In genomic region chr9:33415152-33416038, GRCh38 we compare ENCODE assay signal across 9 cellular contexts. TPM values are rescaled to one million over a fixed set of nuclear protein-coding genes. Genes with fewer than 3 reads are reported as not detected.
A peak's percentile ranks its signal among the peaks of the same experiment; 100 is the strongest.
DNase-seq lines count a peak whose midpoint lies in the region; ATAC-seq, FAIRE-seq and TF ChIP-seq lines count a peak whose summit lies in the region.
"Had no signal": no experiment of that assay in that cellular context is flagged by ENCODE, and none has a peak within 500 bp of the region (broad histone marks: within the 10 kb centered on the region; RNA-seq: fewer than 3 reads in every experiment).

No MANE protein-coding gene starts in this region.

- H3K4me1 ChIP-seq in CD4-positive, CD25-positive, alpha-beta regulatory T cell (ENCODE audit: control insufficient read depth, insufficient read depth, low read length, poor library complexity, severe bottlenecking), result peaks cover 45% of the 10 kb centered on the region
- peaks cover 59% of the 10 kb centered on the region for H3K4me1 ChIP-seq in HepG2 (ENCODE audit: insufficient read depth, low read length)

- TF ChIP-seq CTCF in choroid plexus epithelial cell (conservative IDR thresholded peaks at IDR 0.05; ENCODE audit: low read depth, low read length), result peak; percentile 84
- peak; percentile 96 for TF ChIP-seq CTCF in HepG2 (CRISPR knock-in tag; IDR thresholded peaks at IDR 0.05)

- peak overlapping the region; percentile 32 for H3K4me3 ChIP-seq in CD4-positive, CD25-positive, alpha-beta regulatory T cell (ENCODE audit: low read depth, low read length)
- H3K4me3 ChIP-seq in choroid plexus epithelial cell (ENCODE audit: low read depth, low read length) (no peak overlapping the region), HepG2 (replicated peaks in 1 of 3; ENCODE audit: insufficient read depth in 1 of 3, low read depth in 2 of 3, low read length in 3 of 3) (peak overlapping the region in 1 of 3 experiments; percentile 42; a peak in 1 of 6 replicates)

- peak; percentile 82 to 89 for ATAC-seq in CD4-positive, CD25-positive, alpha-beta regulatory T cell (ENCODE audit: low read depth in 2 of 2)
- ATAC-seq in GM21360 (IDR thresholded peaks at IDR 0.05; ENCODE audit: unreplicated experiment), result peak; percentile 69
- peak; percentile 95 for ATAC-seq in HepG2
- no peak for ATAC-seq in HG02884 (IDR thresholded peaks at IDR 0.05; ENCODE audit: unreplicated experiment)

- TF ChIP-seq EP300 in HepG2 (IDR thresholded peaks at IDR 0.05; ENCODE audit: low read depth in 2 of 2, low read length in 2 of 2) (peak; percentile 84 to 98; a peak in 3 of 4 replicates), HepG2 (CRISPR knock-in tag; IDR thresholded peaks at IDR 0.05; ENCODE audit: borderline replicate concordance) (peak; percentile 98)

- peak; percentile 99 for FAIRE-seq in HepG2 (lab: Jason Lieb, UNC)

- H2AFZ ChIP-seq in HepG2 (ENCODE audit: low read length), result no peak overlapping the region

- no peaks in the 10 kb centered on the region for H4K20me1 ChIP-seq in HepG2 (ENCODE audit: insufficient read depth, low read length)

- no peaks in the 10 kb centered on the region for H3K27me3 Mint-ChIP-seq in CD4-positive, CD25-positive, alpha-beta regulatory T cell

- no peaks in the 10 kb centered on the region for H3K79me2 ChIP-seq in HepG2 (ENCODE audit: insufficient read depth, low read length)

- WGBS in HepG2 (ENCODE audit: low lambda C conversion rate), result 0% methylated on average over 9 of the region's 17 CpGs

- peak; percentile 75 to 98 (median 88) for DNase-seq in CD4-positive, CD25-positive, alpha-beta regulatory T cell
- DNase-seq in NCI-H146 treated with DMSO at 0.1 percent for 48 hours (lab: John Stamatoyannopoulos, UW; ENCODE audit: unreplicated experiment) (peak; percentile 88), choroid plexus epithelial cell (ENCODE audit: low read depth) (peak; percentile 54), HepG2 (ENCODE audit: low spot score) (peak; percentile 99)
- DNase-seq in activated CD4-positive, alpha-beta T cell treated with anti-CD3 and anti-CD28 coated beads for 24 hours (ENCODE audit: low read depth in 2 of 2), result peak; percentile 78 to 93
- peak; percentile 52 for DNase-seq in stimulated activated CD8-positive, alpha-beta memory T cell treated with anti-CD3 and anti-CD28 coated beads, Interleukin-12 subunit alpha, Interleukin-12 subunit beta, amount 100 ng/mL, for 4 hours (ENCODE audit: low read depth)

- peak; percentile 84 for TF ChIP-seq RAD21 in HepG2 (CRISPR knock-in tag; IDR thresholded peaks at IDR 0.05)

- peak overlapping the region; percentile 90 to 96 (median 92) for H3K27ac Mint-ChIP-seq in CD4-positive, CD25-positive, alpha-beta regulatory T cell

- H3K9me3 Mint-ChIP-seq in CD4-positive, CD25-positive, alpha-beta regulatory T cell, result no peaks in the 10 kb centered on the region
- H3K9me3 Mint-ChIP-seq: IgD-negative memory B cell had no signal

- intact Hi-C loops in HepG2 (cut with micrococcal nuclease; ENCODE audit: unreplicated experiment), result loop anchor here (2.0 to 5.0 kb wide), 2 partner anchors 37 to 52 kb away; no protein-coding TSS in a partner anchor

- no TSS peak for BruUV-seq in HepG2 (replicated peaks; lab: Mats Ljungman, UMichigan)

- in situ Hi-C loops in HepG2 (cut with HindIII; ENCODE audit: extremely low pct_ligation_motif_present, low pct_unique_long_range_greater_than_20kb), result no loop called here

- no peaks in the 10 kb centered on the region for H3K36me3 Mint-ChIP-seq in CD4-positive, CD25-positive, alpha-beta regulatory T cell
- H3K36me3 Mint-ChIP-seq: IgD-negative memory B cell had no signal

- H3K9ac ChIP-seq in HepG2 (ENCODE audit: insufficient read depth, low read depth, low read length), result no peak overlapping the region

- peaks cover 0 to 50% (median 37%) of the 10 kb centered on the region in 4 donors for H3K4me1 Mint-ChIP-seq in CD4-positive, CD25-positive, alpha-beta regulatory T cell

- H3K27ac ChIP-seq in CD4-positive, CD25-positive, alpha-beta regulatory T cell (ENCODE audit: insufficient read depth, low read length, poor library complexity, severe bottlenecking), result peak overlapping the region; percentile 69
- H3K27ac ChIP-seq in HepG2 (ENCODE audit: extremely low read length, insufficient read depth, low read length), result no peak overlapping the region

- CTCF ChIA-PET in HepG2 (lab: Yijun Ruan, JAX; ENCODE audit: low intra/inter-chr PET ratio, low total read pairs), result interaction anchor here (1.7 to 1.8 kb wide), 2 partner anchors 12 to 41 kb away, joined by 5 to 12 read pairs; no protein-coding TSS in a partner anchor

- no peaks in the 10 kb centered on the region for H3K36me3 ChIP-seq in CD4-positive, CD25-positive, alpha-beta regulatory T cell (ENCODE audit: control insufficient read depth, insufficient read depth, low read length)
- no peaks in the 10 kb centered on the region for H3K36me3 ChIP-seq in HepG2 (replicated peaks in 1 of 2; ENCODE audit: control insufficient read depth in 1 of 2, insufficient read depth in 2 of 2, low read length in 2 of 2)

- peak overlapping the region; percentile 64 to 89 (median 80) for H3K4me3 Mint-ChIP-seq in CD4-positive, CD25-positive, alpha-beta regulatory T cell
- H3K4me3 Mint-ChIP-seq: IgD-negative memory B cell had no signal

- peak overlapping the region; percentile 51 for H3K4me2 ChIP-seq in HepG2 (ENCODE audit: low read depth, low read length)

- POLR2A ChIA-PET in HepG2 (lab: Yijun Ruan, JAX), result interaction anchor here (0.8 to 3.0 kb wide), 15 partner anchors 8 to 151 kb away, joined by 3 to 18 read pairs (median 6); partner anchors contain the start of genes AQP3, BAG1, CHMP5 and NFX1

- no peaks in the 10 kb centered on the region for H3K27me3 ChIP-seq in CD4-positive, CD25-positive, alpha-beta regulatory T cell (ENCODE audit: control insufficient read depth, insufficient read depth, low read length)
- H3K27me3 ChIP-seq in HepG2 (ENCODE audit: control insufficient read depth in 1 of 2, insufficient read depth in 2 of 2, low read length in 2 of 2), result peaks cover 3 to 62% of the 10 kb centered on the region in 2 experiments; a peak in 4 of 5 replicates

- no peaks in the 10 kb centered on the region for H3K9me3 ChIP-seq in CD4-positive, CD25-positive, alpha-beta regulatory T cell (ENCODE audit: control insufficient read depth in 2 of 2, low read length in 2 of 2)
- H3K9me3 ChIP-seq in HepG2 (ENCODE audit: low read length), result no peaks in the 10 kb centered on the region

- no peak for TF ChIP-seq POLR2A in HepG2 (IDR thresholded peaks at IDR 0.05; ENCODE audit: insufficient read depth in 1 of 2, low read depth in 2 of 2, low read length in 2 of 2)

RNA-seq across cellular contexts. Expression of gene AQP7, which starts 13.0 kb away (rescaled TPM):
- 0.47 TPM for total RNA-seq in CD4-positive, CD25-positive, alpha-beta regulatory T cell
- 1 to 10 TPM in 1 of 4 donors, under 1 TPM in 3; 0.15 to 1.0 (median 0.32) TPM for polyA plus RNA-seq in CD4-positive, CD25-positive, alpha-beta regulatory T cell
- 0.58 and 1.9 TPM in 2 replicates for total RNA-seq in HepG2 (2016; rRNA removed; fragmentation: Illumina TruSeq; extraction: Trizol)
- total RNA-seq in HepG2 (2016; cell fraction: cytosol; rRNA removed; fragmentation: Illumina TruSeq; extraction: Trizol; ENCODE audit: low read depth), result 0.71 and 0.81 TPM in 2 replicates
- total RNA-seq in HepG2 (2016; cell fraction: insoluble cytoplasmic fraction; rRNA removed; fragmentation: Illumina TruSeq; extraction: Trizol), result 1.0 and 1.6 TPM in 2 replicates
- 0.74 and 0.86 TPM in 2 replicates for total RNA-seq in HepG2 (2016; cell fraction: membrane; rRNA removed; fragmentation: Illumina TruSeq; extraction: Trizol)
- 2.8 and 3.0 TPM in 2 replicates for total RNA-seq in HepG2 (2016; cell fraction: nucleus; rRNA removed; fragmentation: Illumina TruSeq; extraction: Trizol)
- 2.1 and 5.6 TPM in 2 replicates for polyA plus RNA-seq in HepG2 (2011; rRNA removed)
- 2.7 and 3.2 TPM in 2 replicates for polyA plus RNA-seq in HepG2 (2011; cell fraction: cytosol; rRNA removed)
- 24.1 and 31.8 TPM in 2 replicates for polyA plus RNA-seq in HepG2 (2011; cell fraction: nucleus; rRNA removed)
- 7.9 and 9.8 TPM in 2 replicates for polyA plus RNA-seq in HepG2 (2012)
- polyA plus RNA-seq in HepG2 (2016; cell fraction: cytosol; fragmentation: Illumina TruSeq; extraction: Trizol; ENCODE audit: low read depth), result 0.60 and 0.85 TPM in 2 replicates
- 0.82 and 1.2 TPM in 2 replicates for polyA plus RNA-seq in HepG2 (2016; cell fraction: insoluble cytoplasmic fraction; fragmentation: Illumina TruSeq; extraction: Trizol; ENCODE audit: low read depth)
- 1.2 and 1.7 TPM in 2 replicates for polyA plus RNA-seq in HepG2 (2016; cell fraction: membrane; fragmentation: Illumina TruSeq; extraction: Trizol; ENCODE audit: low read depth)
- polyA plus RNA-seq in HepG2 (2016; cell fraction: nucleus; fragmentation: Illumina TruSeq; extraction: Trizol; ENCODE audit: insufficient read depth, low read depth), result 7.8 and 9.5 TPM in 2 replicates
- polyA minus RNA-seq in HepG2 (2011; rRNA and poly(A)+ RNA removed; ENCODE audit: low replicate concordance), result 1.9 and 6.0 TPM in 2 replicates
- 1.2 and 1.5 TPM in 2 replicates for polyA minus RNA-seq in HepG2 (2011; cell fraction: cytosol; rRNA and poly(A)+ RNA removed)
- polyA minus RNA-seq in HepG2 (2011; cell fraction: nucleus; rRNA and poly(A)+ RNA removed), result 6.2 and 6.6 TPM in 2 replicates
- polyA plus RNA-seq: IgD-negative memory B cell had no signal

RNA-seq across cellular contexts. Expression of gene AQP3, which starts 32.0 kb away (rescaled TPM):
- total RNA-seq in CD4-positive, CD25-positive, alpha-beta regulatory T cell, result 140 TPM
- polyA plus RNA-seq in CD4-positive, CD25-positive, alpha-beta regulatory T cell, result 100 to 1,000 TPM; 371 to 543 (median 391) TPM
- total RNA-seq in HepG2 (2016; rRNA removed; fragmentation: Illumina TruSeq; extraction: Trizol), result 0.87 and 1.4 TPM in 2 replicates
- total RNA-seq in HepG2 (2016; cell fraction: cytosol; rRNA removed; fragmentation: Illumina TruSeq; extraction: Trizol; ENCODE audit: low read depth), result 0.30 and 0.62 TPM in 2 replicates
- 0.73 and 1.5 TPM in 2 replicates for total RNA-seq in HepG2 (2016; cell fraction: insoluble cytoplasmic fraction; rRNA removed; fragmentation: Illumina TruSeq; extraction: Trizol)
- total RNA-seq in HepG2 (2016; cell fraction: membrane; rRNA removed; fragmentation: Illumina TruSeq; extraction: Trizol), result 0.65 and 0.99 TPM in 2 replicates
- 1.2 and 1.3 TPM in 2 replicates for total RNA-seq in HepG2 (2016; cell fraction: nucleus; rRNA removed; fragmentation: Illumina TruSeq; extraction: Trizol)
- 5.5 and 12.2 TPM in 2 replicates for polyA plus RNA-seq in HepG2 (2011; rRNA removed)
- polyA plus RNA-seq in HepG2 (2011; cell fraction: cytosol; rRNA removed), result 7.3 and 9.8 TPM in 2 replicates
- polyA plus RNA-seq in HepG2 (2011; cell fraction: nucleus; rRNA removed), result 8.4 and 11.9 TPM in 2 replicates
- 14.8 and 18.2 TPM in 2 replicates for polyA plus RNA-seq in HepG2 (2012)
- polyA plus RNA-seq in HepG2 (2016; cell fraction: cytosol; fragmentation: Illumina TruSeq; extraction: Trizol; ENCODE audit: low read depth), result 0.33 and 0.46 TPM in 2 replicates
- 0.59 and 0.63 TPM in 2 replicates for polyA plus RNA-seq in HepG2 (2016; cell fraction: insoluble cytoplasmic fraction; fragmentation: Illumina TruSeq; extraction: Trizol; ENCODE audit: low read depth)
- 0.94 and 1.2 TPM in 2 replicates for polyA plus RNA-seq in HepG2 (2016; cell fraction: membrane; fragmentation: Illumina TruSeq; extraction: Trizol; ENCODE audit: low read depth)
- 1.4 and 2.5 TPM in 2 replicates for polyA plus RNA-seq in HepG2 (2016; cell fraction: nucleus; fragmentation: Illumina TruSeq; extraction: Trizol; ENCODE audit: insufficient read depth, low read depth)
- polyA minus RNA-seq in HepG2 (2011; rRNA and poly(A)+ RNA removed; ENCODE audit: low replicate concordance), result 6.2 and 648 TPM in 2 replicates
- 4.7 and 6.3 TPM in 2 replicates for polyA minus RNA-seq in HepG2 (2011; cell fraction: cytosol; rRNA and poly(A)+ RNA removed)
- 2.0 and 2.7 TPM in 2 replicates for polyA minus RNA-seq in HepG2 (2011; cell fraction: nucleus; rRNA and poly(A)+ RNA removed)

RNA-seq across cellular contexts. Expression of gene NOL6, which starts 58.3 kb away (rescaled TPM):
- 29.4 TPM for total RNA-seq in CD4-positive, CD25-positive, alpha-beta regulatory T cell
- polyA plus RNA-seq in CD4-positive, CD25-positive, alpha-beta regulatory T cell, result 10 to 100 TPM; 13.4 to 20.5 (median 14.0) TPM
- total RNA-seq in HepG2 (2016; rRNA removed; fragmentation: Illumina TruSeq; extraction: Trizol), result 28.6 and 30.2 TPM in 2 replicates
- total RNA-seq in HepG2 (2016; cell fraction: cytosol; rRNA removed; fragmentation: Illumina TruSeq; extraction: Trizol; ENCODE audit: low read depth), result 2.8 and 3.9 TPM in 2 replicates
- 22.1 and 31.4 TPM in 2 replicates for total RNA-seq in HepG2 (2016; cell fraction: insoluble cytoplasmic fraction; rRNA removed; fragmentation: Illumina TruSeq; extraction: Trizol)
- total RNA-seq in HepG2 (2016; cell fraction: membrane; rRNA removed; fragmentation: Illumina TruSeq; extraction: Trizol), result 9.8 and 10.2 TPM in 2 replicates
- 23.4 and 29.5 TPM in 2 replicates for total RNA-seq in HepG2 (2016; cell fraction: nucleus; rRNA removed; fragmentation: Illumina TruSeq; extraction: Trizol)
- polyA plus RNA-seq in HepG2 (2011; rRNA removed), result 17.0 and 23.0 TPM in 2 replicates
- 9.7 and 9.8 TPM in 2 replicates for polyA plus RNA-seq in HepG2 (2011; cell fraction: cytosol; rRNA removed)
- 48.7 and 50.3 TPM in 2 replicates for polyA plus RNA-seq in HepG2 (2011; cell fraction: nucleus; rRNA removed)
- polyA plus RNA-seq in HepG2 (2012), result 14.2 and 17.1 TPM in 2 replicates
- polyA plus RNA-seq in HepG2 (2016; cell fraction: cytosol; fragmentation: Illumina TruSeq; extraction: Trizol; ENCODE audit: low read depth), result 2.5 and 2.9 TPM in 2 replicates
- polyA plus RNA-seq in HepG2 (2016; cell fraction: insoluble cytoplasmic fraction; fragmentation: Illumina TruSeq; extraction: Trizol; ENCODE audit: low read depth), result 22.0 and 27.2 TPM in 2 replicates
- polyA plus RNA-seq in HepG2 (2016; cell fraction: membrane; fragmentation: Illumina TruSeq; extraction: Trizol; ENCODE audit: low read depth), result 5.3 and 7.6 TPM in 2 replicates
- 49.3 and 51.6 TPM in 2 replicates for polyA plus RNA-seq in HepG2 (2016; cell fraction: nucleus; fragmentation: Illumina TruSeq; extraction: Trizol; ENCODE audit: insufficient read depth, low read depth)
- 38.5 and 95.8 TPM in 2 replicates for polyA minus RNA-seq in HepG2 (2011; rRNA and poly(A)+ RNA removed; ENCODE audit: low replicate concordance)
- 10.8 and 11.3 TPM in 2 replicates for polyA minus RNA-seq in HepG2 (2011; cell fraction: cytosol; rRNA and poly(A)+ RNA removed)
- 26.0 and 29.8 TPM in 2 replicates for polyA minus RNA-seq in HepG2 (2011; cell fraction: nucleus; rRNA and poly(A)+ RNA removed)

Comparison
In these comparisons a context has a peak if more than half of its experiments do, and no peak if none do; other contexts are left out.
1. RNA of gene AQP3, which starts 32.0 kb away (total RNA-seq): 140 TPM in CD4-positive, CD25-positive, alpha-beta regulatory T cell (single experiment); 0.30 to 1.5 TPM in HepG2; every median in the first group is over 10 times any median in the second.
2. Peak in every context shown above with its lines, with median percentiles within 50 percentile points of each other: DNase-seq.